Comparison of ENCODE assay signal across 8 cellular contexts in genomic region chr17:80474231-80474932, GRCh38. TPM values are rescaled to one million over a fixed set of nuclear protein-coding genes. Genes with fewer than 3 reads are reported as not detected.
DNase-seq lines count a peak whose midpoint lies in the region; ATAC-seq and TF ChIP-seq lines count a peak whose summit lies in the region.

No MANE protein-coding gene starts in this region.

- H3K36me3 ChIP-seq in colonic mucosa = no peaks in the 10 kb centered on the region

- no peaks in the 10 kb centered on the region for H3K36me3 Mint-ChIP-seq in activated naive CD8-positive, alpha-beta T cell treated with anti-CD3 and anti-CD28 coated beads, Interleukin-2, amount 50 U/mL, for 24 hours (ENCODE audit: low read depth)

- peak overlapping the region; percentile 65 for H3K4me3 Mint-ChIP-seq in activated naive CD8-positive, alpha-beta T cell treated with anti-CD3 and anti-CD28 coated beads, Interleukin-2, amount 50 U/mL, for 24 hours

- no peak overlapping the region for H3K27ac Mint-ChIP-seq in activated naive CD8-positive, alpha-beta T cell treated with anti-CD3 and anti-CD28 coated beads, Interleukin-2, amount 50 U/mL, for 24 hours

- peaks cover 58% of the 10 kb centered on the region for H3K27me3 Mint-ChIP-seq in activated naive CD8-positive, alpha-beta T cell treated with anti-CD3 and anti-CD28 coated beads, Interleukin-2, amount 50 U/mL, for 24 hours

- DNase-seq in activated T-cell treated with anti-CD3 and anti-CD28 coated beads, Interleukin-2, amount 50 U/mL, for 1 hour = peak; percentile 29
- DNase-seq in activated T-cell treated with anti-CD3 and anti-CD28 coated beads for 4 hours = no peak
- peak; percentile 15 for DNase-seq in NCI-H345 treated with DMSO at 0.1 percent for 48 hours (lab: John Stamatoyannopoulos, UW; ENCODE audit: unreplicated experiment)
- no peak for DNase-seq in activated naive CD8-positive, alpha-beta T cell treated with anti-CD3 and anti-CD28 coated beads, Interleukin-2, amount 50 U/mL, for 24 hours
- no peak for DNase-seq in left colon
- no peak for DNase-seq in colonic mucosa

- H3K4me3 ChIP-seq in colonic mucosa = no peak overlapping the region

- peaks cover 14% of the 10 kb centered on the region for H3K4me1 Mint-ChIP-seq in activated naive CD8-positive, alpha-beta T cell treated with anti-CD3 and anti-CD28 coated beads, Interleukin-2, amount 50 U/mL, for 24 hours

- no peak overlapping the region for H3K9ac ChIP-seq in colonic mucosa (ENCODE audit: low read depth in 2 of 2, low read length in 2 of 2)

- H3K27me3 ChIP-seq in colonic mucosa = peaks cover 60% of the 10 kb centered on the region

- H3K9me3 ChIP-seq in colonic mucosa = no peaks in the 10 kb centered on the region

- H3K4me1 ChIP-seq in colonic mucosa = peaks cover 10% of the 10 kb centered on the region

- ATAC-seq in activated naive CD8-positive, alpha-beta T cell treated with anti-CD3 and anti-CD28 coated beads, Interleukin-2, amount 50 U/mL, for 24 hours = no peak
- ATAC-seq in left colon = peak; percentile 30
- ATAC-seq in HG03135 (IDR thresholded peaks at IDR 0.05; ENCODE audit: unreplicated experiment) = no peak
- ATAC-seq in HG03095 (IDR thresholded peaks at IDR 0.05; ENCODE audit: unreplicated experiment) = no peak

- H3K9me3 Mint-ChIP-seq in activated naive CD8-positive, alpha-beta T cell treated with anti-CD3 and anti-CD28 coated beads, Interleukin-2, amount 50 U/mL, for 24 hours = no peaks in the 10 kb centered on the region

- H3K27ac ChIP-seq in colonic mucosa = no peak overlapping the region

- TF ChIP-seq CTCF in colonic mucosa (IDR thresholded peaks at IDR 0.05) = no peak

- intact Hi-C loops in left colon (cut with DNase I, micrococcal nuclease) (no loop called here), colonic mucosa (cut with DNase I) (loop anchor here (10.0 kb wide), 1 partner anchor 100 kb away; no protein-coding TSS in a partner anchor)

RNA-seq across cellular contexts. Expression of gene NPTX1, which starts 2.0 kb away (rescaled TPM):
- total RNA-seq in left colon = 1 to 10 TPM in 1 of 2 donors, under 1 TPM in 1; 0.12 to 9.8 TPM
- 1 to 10 TPM in 1 of 2 donors, under 1 TPM in 1; 0.10 to 7.1 TPM for total RNA-seq in colonic mucosa

RNA-seq across cellular contexts. Expression of gene ENDOV, which starts 59.4 kb away (rescaled TPM):
- total RNA-seq in left colon (10 to 100 TPM; 23.2 to 25.5 TPM), colonic mucosa (10 to 100 TPM; 19.1 to 25.3 TPM)

Comparison
In these comparisons a context has a peak if more than half of its experiments do, and no peak if none do; other contexts are left out.
1. DNase-seq: peak in activated T-cell treated with anti-CD3 and anti-CD28 coated beads, Interleukin-2, amount 50 U/mL, for 1 hour (single experiment) and NCI-H345 treated with DMSO at 0.1 percent for 48 hours (single experiment); none in activated T-cell treated with anti-CD3 and anti-CD28 coated beads for 4 hours (single experiment), activated naive CD8-positive, alpha-beta T cell treated with anti-CD3 and anti-CD28 coated beads, Interleukin-2, amount 50 U/mL, for 24 hours (single experiment), left colon (0 of 2) and colonic mucosa (single experiment).